In genomic region chr17:48047741-48048320, GRCh38 we compare ENCODE assay signal across 8 cellular contexts. TPM values are rescaled to one million over a fixed set of nuclear protein-coding genes. Genes with fewer than 3 reads are reported as not detected.
A peak's percentile ranks its signal among the peaks of the same experiment; 100 is the strongest.
DNase-seq lines count a peak whose midpoint lies in the region; ATAC-seq and TF ChIP-seq lines count a peak whose summit lies in the region.

No MANE protein-coding gene starts in this region.

- H3K36me3 Mint-ChIP-seq in Calu3 (ENCODE audit: insufficient read depth, unreplicated experiment) (peaks cover 69% of the 10 kb centered on the region), endodermal cell (ENCODE audit: low read depth) (peaks cover 18% of the 10 kb centered on the region)

- H3K9ac ChIP-seq in HUES48 (ENCODE audit: low read depth, low read length): peak overlapping the region; percentile 91
- peak overlapping the region; percentile 92 for H3K9ac ChIP-seq in NT2/D1 (ENCODE audit: insufficient read length, low read depth)
- peak overlapping the region; percentile 87 for H3K9ac ChIP-seq in endodermal cell (ENCODE audit: extremely low read depth, low read length, poor library complexity, severe bottlenecking)

- WGBS in endodermal cell (ENCODE audit: insufficient coverage in 1 of 2, insufficient read length in 1 of 2), 2 experiments: 0% methylated on average over 10 to 41 of the region's 41 CpGs

- H3K27ac Mint-ChIP-seq in Calu3 (ENCODE audit: unreplicated experiment) (peak overlapping the region; percentile 88), endodermal cell (peak overlapping the region; percentile 100)

- BruUV-seq in Calu3 (replicated peaks; lab: Mats Ljungman, UMichigan): no TSS peak

- H3K9me3 Mint-ChIP-seq in Calu3 (ENCODE audit: low read depth, unreplicated experiment): no peaks in the 10 kb centered on the region
- H3K9me3 Mint-ChIP-seq in endodermal cell: no peaks in the 10 kb centered on the region

- ATAC-seq in GM21423 (IDR thresholded peaks at IDR 0.05; ENCODE audit: unreplicated experiment): peak; percentile 90

- H3K4me1 ChIP-seq in HUES48 (ENCODE audit: control insufficient read depth, insufficient read depth, low read length) (peaks cover 39% of the 10 kb centered on the region), NT2/D1 (ENCODE audit: insufficient read depth, insufficient read length) (peaks cover 20% of the 10 kb centered on the region), endodermal cell (ENCODE audit: control insufficient read depth, insufficient read depth, low read length) (peaks cover 11% of the 10 kb centered on the region)

- H3K4me3 Mint-ChIP-seq in Calu3 (ENCODE audit: low read depth, unreplicated experiment) (peak overlapping the region; percentile 94), endodermal cell (peak overlapping the region; percentile 89)

- TF ChIP-seq CTCF in Calu3 (IDR thresholded peaks at IDR 0.05; ENCODE audit: unreplicated experiment) (no peak), endodermal cell (conservative IDR thresholded peaks at IDR 0.05) (no peak)

- intact Hi-C loops in Calu3 (cut with micrococcal nuclease; ENCODE audit: unreplicated experiment): loop anchor here (5.0 kb wide), 1 partner anchor 59 kb away; the partner anchor contains the start of gene SNX11

- H3K27ac ChIP-seq in HUES48 (ENCODE audit: low read depth, low read length) (peak overlapping the region; percentile 98), endodermal cell (ENCODE audit: low read depth, low read length) (peak overlapping the region; percentile 91)

- H3K27me3 ChIP-seq in HUES48 (ENCODE audit: control insufficient read depth, insufficient read depth, low read length): no peaks in the 10 kb centered on the region
- H3K27me3 ChIP-seq in NT2/D1 (ENCODE audit: insufficient read depth, insufficient read length): no peaks in the 10 kb centered on the region
- no peaks in the 10 kb centered on the region for H3K27me3 ChIP-seq in endodermal cell (ENCODE audit: control insufficient read depth, insufficient read depth, low read length, poor library complexity, severe bottlenecking)

- H3K36me3 ChIP-seq in HUES48 (ENCODE audit: control insufficient read depth, insufficient read depth, low read length) (peaks cover 25% of the 10 kb centered on the region), NT2/D1 (ENCODE audit: insufficient read depth, insufficient read length, low read length) (peaks cover 33% of the 10 kb centered on the region), endodermal cell (ENCODE audit: control insufficient read depth, insufficient read depth, low read length) (peaks cover 24% of the 10 kb centered on the region)

- H3K4me3 ChIP-seq in HUES48 (ENCODE audit: low read depth, low read length) (peak overlapping the region; percentile 75), NT2/D1 (ENCODE audit: insufficient read length, low read depth) (peak overlapping the region; percentile 81), endodermal cell (ENCODE audit: low read length) (peak overlapping the region; percentile 98)

- H3K27me3 Mint-ChIP-seq in Calu3 (ENCODE audit: unreplicated experiment) (no peaks in the 10 kb centered on the region), endodermal cell (ENCODE audit: insufficient read depth) (peaks cover 7% of the 10 kb centered on the region)

- DNase-seq in Calu3 (peak; percentile 100), NT2/D1 (ENCODE audit: low read depth, low spot score) (peak; percentile 97), endodermal cell (peak; percentile 100), mesenteric fat pad (ENCODE audit: low spot score) (peak; percentile 99)
- peak; percentile 97 for DNase-seq in activated CD8-positive, alpha-beta memory T cell treated with anti-CD3 and anti-CD28 coated beads, Interleukin-2, amount 50 U/mL, for 24 hours (ENCODE audit: extremely low read depth)
- peak; percentile 95 for DNase-seq in stimulated activated CD8-positive, alpha-beta memory T cell treated with anti-CD3 and anti-CD28 coated beads, Interleukin-15, amount 100 ng/mL, for 1 hour (ENCODE audit: low read depth)

- CTCF ChIA-PET in Calu3 (lab: Charles Lee): interaction anchor here (0.6 to 4.0 kb wide), 13 partner anchors 9 to 156 kb away, joined by 3 to 19 read pairs (median 6); partner anchors contain the start of genes CBX1 and CDK5RAP3

- H3K4me1 Mint-ChIP-seq in Calu3 (ENCODE audit: low read depth, unreplicated experiment): peaks cover 52% of the 10 kb centered on the region
- peaks cover 38% of the 10 kb centered on the region for H3K4me1 Mint-ChIP-seq in endodermal cell

- no peaks in the 10 kb centered on the region for H3K9me3 ChIP-seq in HUES48 (ENCODE audit: control insufficient read depth, insufficient read depth, low read length)
- H3K9me3 ChIP-seq in NT2/D1 (ENCODE audit: insufficient read depth, low read length): no peaks in the 10 kb centered on the region
- no peaks in the 10 kb centered on the region for H3K9me3 ChIP-seq in endodermal cell (ENCODE audit: control insufficient read depth, low read length)

RNA-seq across cellular contexts. Expression of gene NFE2L1, which starts 0.3 kb away (rescaled TPM):
- total RNA-seq in Calu3 (2022) (216 and 247 TPM in 2 replicates), endodermal cell (100 to 1,000 TPM; 122 to 135 TPM), mesenteric fat pad (171 TPM)
- polyA plus RNA-seq in endodermal cell (2013, experiment 1 of 2): 123 TPM
- polyA plus RNA-seq in endodermal cell (2013, experiment 2 of 2): 113 TPM

RNA-seq across cellular contexts. Expression of gene COPZ2, which starts 10.2 kb away (rescaled TPM):
- total RNA-seq in Calu3 (2022) (1.1 and 1.2 TPM in 2 replicates), endodermal cell (not detected), mesenteric fat pad (64.4 TPM)
- polyA plus RNA-seq in endodermal cell (2013, experiment 1 of 2): 9.0 TPM
- polyA plus RNA-seq in endodermal cell (2013, experiment 2 of 2): 1.4 TPM

RNA-seq across cellular contexts. Expression of gene CBX1, which starts 53.4 kb away (rescaled TPM):
- total RNA-seq in Calu3 (2022) (111 and 126 TPM in 2 replicates), endodermal cell (100 to 1,000 TPM; 173 to 230 TPM), mesenteric fat pad (34.0 TPM)
- polyA plus RNA-seq in endodermal cell (2013, experiment 1 of 2): 245 TPM
- polyA plus RNA-seq in endodermal cell (2013, experiment 2 of 2): 229 TPM

RNA-seq across cellular contexts. Expression of gene SNX11, which starts 59.7 kb away (rescaled TPM):
- total RNA-seq in Calu3 (2022): 29.4 and 37.1 TPM in 2 replicates
- total RNA-seq in endodermal cell: 10 to 100 TPM; 19.7 to 20.5 TPM
- 16.2 TPM for polyA plus RNA-seq in endodermal cell (2013, experiment 1 of 2)
- polyA plus RNA-seq in endodermal cell (2013, experiment 2 of 2): 13.6 TPM
- 20.7 TPM for total RNA-seq in mesenteric fat pad

Comparison
In these comparisons a context has a peak if more than half of its experiments do, and no peak if none do; other contexts are left out.
1. Peak in every context shown above with its lines: DNase-seq, ATAC-seq, H3K4me3 ChIP-seq and H3K27ac ChIP-seq.
2. RNA of gene COPZ2, which starts 10.2 kb away (total RNA-seq): 64.4 TPM in mesenteric fat pad (single experiment); 1.1 to 1.2 TPM in Calu3 and not detected in endodermal cell; every median in the first group is over 10 times any median in the second.